ENCODE assay signal across 9 cellular contexts in genomic region chr15:55417678-55418077, GRCh38. TPM values are rescaled to one million over a fixed set of nuclear protein-coding genes. Genes with fewer than 3 reads are reported as not detected.
DNase-seq lines count a peak whose midpoint lies in the region; ATAC-seq and TF ChIP-seq lines count a peak whose summit lies in the region.
"Not testable (repeated sequence)": the region's sequence is repeated elsewhere in the genome, so short reads cannot be mapped to it uniquely, and the experiment has no call there.
"Had no signal": no experiment of that assay in that cellular context is flagged by ENCODE, and none has a peak within 500 bp of the region (broad histone marks: within the 10 kb centered on the region; RNA-seq: fewer than 3 reads in every experiment).

No MANE protein-coding gene starts in this region.

- not testable (repeated sequence) for H3K4me3 ChIP-seq in HEK293 (ENCODE audit: low read depth, low read length); HUES64 (ENCODE audit: low read length)

- not testable (repeated sequence) for H3K27me3 ChIP-seq in HUES64 (ENCODE audit: insufficient read depth, low read length)

- TF ChIP-seq CTCF in HEK293 (tag by site-specific recombination; IDR thresholded peaks at IDR 0.05); glutamatergic neuron (IDR thresholded peaks at IDR 0.05; ENCODE audit: partially characterized antibody, unreplicated experiment): not testable (repeated sequence)

- not testable (repeated sequence) for H3K9ac ChIP-seq in HUES64 (ENCODE audit: low read depth, low read length)

- peak overlapping the region; percentile 11 for H3K27ac Mint-ChIP-seq in dendritic cell treated with granulocyte-macrophage colony-stimulating factor and Interleukin-4, amounts not matched to agents 40 ng/mL and 50 ng/mL, for 4 days
- H3K27ac Mint-ChIP-seq in glutamatergic neuron (ENCODE audit: unreplicated experiment): peak overlapping the region; percentile 48
- H3K27ac Mint-ChIP-seq in stimulated activated effector memory CD8-positive, alpha-beta T cell treated with anti-CD3 and anti-CD28 coated beads, Interleukin-12 subunit alpha, Interleukin-12 subunit beta, amount 100 ng/mL, for 72 hours: peak overlapping the region; percentile 6

- H3K4me1 Mint-ChIP-seq in dendritic cell treated with granulocyte-macrophage colony-stimulating factor and Interleukin-4, amounts not matched to agents 40 ng/mL and 50 ng/mL, for 4 days (ENCODE audit: low read depth): peaks cover 21% of the 10 kb centered on the region
- H3K4me1 Mint-ChIP-seq in glutamatergic neuron (ENCODE audit: low read depth, unreplicated experiment); stimulated activated effector memory CD8-positive, alpha-beta T cell treated with anti-CD3 and anti-CD28 coated beads, Interleukin-12 subunit alpha, Interleukin-12 subunit beta, amount 100 ng/mL, for 72 hours: not testable (repeated sequence)

- DNase-seq in ELF-1 (ENCODE audit: low read depth, low spot score) (peak; percentile 62), left colon (peak; percentile 17 to 36)
- DNase-seq in glutamatergic neuron; stimulated activated effector memory CD8-positive, alpha-beta T cell treated with anti-CD3 and anti-CD28 coated beads, Interleukin-12 subunit alpha, Interleukin-12 subunit beta, amount 100 ng/mL, for 72 hours (ENCODE audit: low spot score in 2 of 2): not testable (repeated sequence)

- not testable (repeated sequence) for H3K36me3 Mint-ChIP-seq in dendritic cell treated with granulocyte-macrophage colony-stimulating factor and Interleukin-4, amounts not matched to agents 40 ng/mL and 50 ng/mL, for 4 days (ENCODE audit: low read depth); glutamatergic neuron (ENCODE audit: unreplicated experiment); stimulated activated effector memory CD8-positive, alpha-beta T cell treated with anti-CD3 and anti-CD28 coated beads, Interleukin-12 subunit alpha, Interleukin-12 subunit beta, amount 100 ng/mL, for 72 hours

- H3K4me1 ChIP-seq in HEK293 (ENCODE audit: control insufficient read depth, insufficient read depth, low read length): not testable (repeated sequence)
- peaks cover 12% of the 10 kb centered on the region; the same call in 1 of the 2 replicates for H3K4me1 ChIP-seq in HUES64 (ENCODE audit: insufficient read depth, low read length)

- ATAC-seq in left colon: peak; percentile 53
- ATAC-seq in stimulated activated effector memory CD8-positive, alpha-beta T cell treated with anti-CD3 and anti-CD28 coated beads, Interleukin-12 subunit alpha, Interleukin-12 subunit beta, amount 100 ng/mL, for 72 hours: not testable (repeated sequence)

- not testable (repeated sequence) for H3K4me3 Mint-ChIP-seq in dendritic cell treated with granulocyte-macrophage colony-stimulating factor and Interleukin-4, amounts not matched to agents 40 ng/mL and 50 ng/mL, for 4 days; glutamatergic neuron (ENCODE audit: unreplicated experiment); stimulated activated effector memory CD8-positive, alpha-beta T cell treated with anti-CD3 and anti-CD28 coated beads, Interleukin-12 subunit alpha, Interleukin-12 subunit beta, amount 100 ng/mL, for 72 hours

- H3K27me3 Mint-ChIP-seq in dendritic cell treated with granulocyte-macrophage colony-stimulating factor and Interleukin-4, amounts not matched to agents 40 ng/mL and 50 ng/mL, for 4 days; glutamatergic neuron (ENCODE audit: unreplicated experiment): not testable (repeated sequence)

- H3K27ac ChIP-seq in HEK293 (ENCODE audit: extremely low read depth, low read depth, low read length): not testable (repeated sequence)
- H3K27ac ChIP-seq in HUES64 (ENCODE audit: low read depth, low read length): peak overlapping the region; percentile 48

- not testable (repeated sequence) for H3K9me3 Mint-ChIP-seq in dendritic cell treated with granulocyte-macrophage colony-stimulating factor and Interleukin-4, amounts not matched to agents 40 ng/mL and 50 ng/mL, for 4 days; glutamatergic neuron (ENCODE audit: unreplicated experiment); stimulated activated effector memory CD8-positive, alpha-beta T cell treated with anti-CD3 and anti-CD28 coated beads, Interleukin-12 subunit alpha, Interleukin-12 subunit beta, amount 100 ng/mL, for 72 hours

- CTCF ChIA-PET in HEK293 (lab: Yijun Ruan, JAX): interaction anchor here (0.6 kb wide), 2 partner anchors 10 to 11 kb away, joined by 4 to 5 read pairs; no protein-coding TSS in a partner anchor

- not testable (repeated sequence) for H3K36me3 ChIP-seq in HEK293 (ENCODE audit: control insufficient read depth in 2 of 2, insufficient read depth in 1 of 2, low read length in 2 of 2); HUES64 (ENCODE audit: insufficient read depth, low read length)

- H3K9me3 ChIP-seq in HEK293 (ENCODE audit: control insufficient read depth, insufficient read depth, low read depth, low read length); HUES64 (ENCODE audit: insufficient read depth, low read depth, low read length): not testable (repeated sequence)

- intact Hi-C loops in dendritic cell treated with granulocyte-macrophage colony-stimulating factor and Interleukin-4, amounts not matched to agents 40 ng/mL and 50 ng/mL, for 4 days (cut with micrococcal nuclease); left colon (cut with DNase I, micrococcal nuclease): not testable (repeated sequence)

- POLR2A ChIA-PET in HEK293 (lab: Yijun Ruan, JAX): not testable (repeated sequence)

- 33% methylated on average over 8 of the region's 8 CpGs for WGBS in HUES64

TF ChIP-seq in HEK293, 187 proteins besides CTCF, POLR2A, EP300 and RAD21:
- peak; percentile 56 for TF ChIP-seq GLIS1 (tag by site-specific recombination; IDR thresholded peaks at IDR 0.05)
- peak; percentile 46; the same call in 1 of the 2 replicates for TF ChIP-seq KLF1 (tag by site-specific recombination; IDR thresholded peaks at IDR 0.05)
- peak; percentile 69 for TF ChIP-seq ZNF398 (tag by site-specific recombination; IDR thresholded peaks at IDR 0.05)

RNA-seq across cellular contexts. Expression of gene PIERCE2, which starts 9.4 kb away (rescaled TPM):
- 3.0 TPM for polyA plus RNA-seq in HUES64 (2013, experiment 1 of 2)
- polyA plus RNA-seq in HUES64 (2013, experiment 2 of 2): 3.6 TPM
- total RNA-seq in glutamatergic neuron (ENCODE audit: unreplicated experiment): 1.9 TPM
- 1 to 10 TPM; 5.3 to 5.4 TPM for total RNA-seq in left colon
- total RNA-seq: CD4-positive, CD25-positive, alpha-beta regulatory T cell; CD8-positive, alpha-beta T cell had no signal

RNA-seq across cellular contexts. Expression of gene CCPG1, which starts 9.5 kb away (rescaled TPM):
- 7.9 TPM for polyA plus RNA-seq in HUES64 (2013, experiment 1 of 2)
- polyA plus RNA-seq in HUES64 (2013, experiment 2 of 2): 11.0 TPM
- total RNA-seq in glutamatergic neuron (ENCODE audit: unreplicated experiment): 30.8 TPM
- total RNA-seq in left colon: 10 to 100 TPM; 45.5 to 65.6 TPM
